26 cellular contexts compared by ENCODE assay signal in genomic region chr3:151924753-151925152, GRCh38. TPM values are rescaled to one million over a fixed set of nuclear protein-coding genes. Genes with fewer than 3 reads are reported as not detected.
"Had no signal": no experiment of that assay in that cellular context is flagged by ENCODE, and none has a peak within 500 bp of the region (broad histone marks: within the 10 kb centered on the region; RNA-seq: fewer than 3 reads in every experiment).

No MANE protein-coding gene starts in this region.

- H3K27ac ChIP-seq: adrenal gland, dorsolateral prefrontal cortex, left ventricle myocardium inferior, neutrophil, pancreas, psoas muscle, right atrium auricular region, tibial nerve, WERI-Rb-1 had no signal

- ATAC-seq: activated CD8-positive, alpha-beta T cell treated with anti-CD3 and anti-CD28 coated beads, Interleukin-2, amount 10 ng/mL, durations not matched to agents 7 days and 5 days; effector memory CD8-positive, alpha-beta T cell; pancreas; psoas muscle had no signal

- H3K9me3 Mint-ChIP-seq: activated naive CD4-positive, alpha-beta T cell treated with anti-CD3 and anti-CD28 coated beads, Interleukin-2, amount 50 U/mL, for 24 hours; effector memory CD8-positive, alpha-beta T cell; immature natural killer cell; memory B cell; nephron; stimulated activated effector memory CD8-positive, alpha-beta T cell treated with anti-CD3 and anti-CD28 coated beads, Interleukin-12 subunit alpha, Interleukin-12 subunit beta, amount 100 ng/mL, for 72 hours; stimulated activated naive CD8-positive, alpha-beta T cell treated with anti-CD3 and anti-CD28 coated beads, Interleukin-15, amount 100 ng/mL, for 72 hours had no signal

- H3K36me3 ChIP-seq: adrenal gland, ascending aorta, brain microvascular endothelial cell, esophagus squamous epithelium, left ventricle myocardium inferior, neutrophil, pancreas, right atrium auricular region, tibial nerve, WERI-Rb-1 had no signal

- H3K4me3 ChIP-seq: adrenal gland, ascending aorta, dorsolateral prefrontal cortex, esophagus squamous epithelium, left ventricle myocardium inferior, pancreas, psoas muscle, right atrium auricular region, tibial nerve had no signal

- H3K27me3 ChIP-seq: adrenal gland, ascending aorta, brain microvascular endothelial cell, dorsolateral prefrontal cortex, esophagus squamous epithelium, neutrophil, pancreas, right atrium auricular region, tibial nerve had no signal

- H3K27ac Mint-ChIP-seq: activated CD8-positive, alpha-beta T cell treated with anti-CD3 and anti-CD28 coated beads, Interleukin-2, amount 10 ng/mL, durations not matched to agents 7 days and 5 days; activated naive CD4-positive, alpha-beta T cell treated with anti-CD3 and anti-CD28 coated beads, Interleukin-2, amount 50 U/mL, for 24 hours; effector memory CD8-positive, alpha-beta T cell; immature natural killer cell; memory B cell; nephron; stimulated activated effector memory CD8-positive, alpha-beta T cell treated with anti-CD3 and anti-CD28 coated beads, Interleukin-12 subunit alpha, Interleukin-12 subunit beta, amount 100 ng/mL, for 72 hours; stimulated activated naive CD8-positive, alpha-beta T cell treated with anti-CD3 and anti-CD28 coated beads, Interleukin-15, amount 100 ng/mL, for 72 hours had no signal

- H3K36me3 Mint-ChIP-seq: activated naive CD4-positive, alpha-beta T cell treated with anti-CD3 and anti-CD28 coated beads, Interleukin-2, amount 50 U/mL, for 24 hours; immature natural killer cell; memory B cell; stimulated activated effector memory CD8-positive, alpha-beta T cell treated with anti-CD3 and anti-CD28 coated beads, Interleukin-12 subunit alpha, Interleukin-12 subunit beta, amount 100 ng/mL, for 72 hours had no signal

- H3K9me3 ChIP-seq: adrenal gland, ascending aorta, left ventricle myocardium inferior, neutrophil, pancreas, psoas muscle, right atrium auricular region, tibial nerve had no signal

- DNase-seq: activated CD4-positive, alpha-beta T cell treated with anti-CD3 and anti-CD28 coated beads, Interleukin-2, amount 50 U/mL, for 1 hour; activated CD4-positive, CD25-positive, alpha-beta regulatory T cell treated with anti-CD3 and anti-CD28 coated beads, Interleukin-2, amount 50 U/mL, for 72 hours; activated gamma-delta T cell treated with Interleukin-2 at 50 U/mL for 16 hours; adrenal gland; central memory CD4-positive, alpha-beta T cell; dorsolateral prefrontal cortex; effector memory CD8-positive, alpha-beta T cell; esophagus squamous epithelium; immature natural killer cell; kidney glomerular epithelial cell; left ventricle myocardium inferior; pancreas; psoas muscle; stimulated activated naive CD8-positive, alpha-beta T cell treated with anti-CD3 and anti-CD28 coated beads, Interleukin-15, amount 100 ng/mL, for 72 hours; WERI-Rb-1 had no signal

- H3K4me1 ChIP-seq: pancreas, psoas muscle, right atrium auricular region had no signal

RNA-seq across cellular contexts. Expression of gene SUCNR1, which starts 51.3 kb away (rescaled TPM):
- total RNA-seq: activated CD8-positive, alpha-beta T cell treated with anti-CD3 and anti-CD28 coated beads, Interleukin-2, amount 10 ng/mL, durations not matched to agents 7 days and 5 days; T-helper 2 cell treated with Interferon-gamma antibody and Interleukin-4, amounts not matched to agents 100 ng/mL and 5 ng/mL, for 36 hours had no signal
